ENCODE assay signal across 19 cellular contexts in genomic region chr11:124915541-124916369, GRCh38. TPM values are rescaled to one million over a fixed set of nuclear protein-coding genes. Genes with fewer than 3 reads are reported as not detected.
DNase-seq lines count a peak whose midpoint lies in the region; ATAC-seq and TF ChIP-seq lines count a peak whose summit lies in the region.
"Had no signal": no experiment of that assay in that cellular context is flagged by ENCODE, and none has a peak within 500 bp of the region (broad histone marks: within the 10 kb centered on the region; RNA-seq: fewer than 3 reads in every experiment).

No MANE protein-coding gene starts in this region.

- CTCF ChIA-PET in activated CD8-positive, alpha-beta T cell treated with anti-CD3 and anti-CD28 coated beads for 36 hours (lab: Charles Lee): interaction anchor here (0.8 to 1.6 kb wide), 4 partner anchors 11 to 208 kb away, joined by 3 to 4 read pairs (median 4); no protein-coding TSS in a partner anchor

- H3K4me1 Mint-ChIP-seq in HFFc6 (ENCODE audit: low read depth): peaks cover 29% of the 10 kb centered on the region
- H3K4me1 Mint-ChIP-seq in activated CD8-positive, alpha-beta T cell treated with anti-CD3 and anti-CD28 coated beads for 36 hours (ENCODE audit: low read depth): peaks cover 2% of the 10 kb centered on the region
- no peaks in the 10 kb centered on the region for H3K4me1 Mint-ChIP-seq in stimulated activated naive B cell treated with anti-CD40 and anti-IgM and Interleukin-4, amounts not matched to agents 10 μg/mL and 1 μg/mL and 100 μg/mL, for 72 hours

- peak overlapping the region; percentile 49 for H3K27ac Mint-ChIP-seq in HFFc6
- no peak overlapping the region for H3K27ac Mint-ChIP-seq in activated CD8-positive, alpha-beta T cell treated with anti-CD3 and anti-CD28 coated beads for 36 hours
- H3K27ac Mint-ChIP-seq in stimulated activated naive B cell treated with anti-CD40 and anti-IgM and Interleukin-4, amounts not matched to agents 10 μg/mL and 1 μg/mL and 100 μg/mL, for 72 hours: peak overlapping the region; percentile 33
- H3K27ac Mint-ChIP-seq: activated T-helper 1 cell treated with anti-CD3 and anti-CD28 coated beads, Interleukin-12 subunit alpha, Interleukin-12 subunit beta, Interleukin-2, Interleukin-4 antibody, amounts not matched to agents 30 ng/mL and 10 ng/mL and 1 ng/mL, durations not matched to agents 14 hours and 24 hours and 36 hours had no signal

- peaks cover 18% of the 10 kb centered on the region for H3K9me3 Mint-ChIP-seq in HFFc6
- H3K9me3 Mint-ChIP-seq in activated CD8-positive, alpha-beta T cell treated with anti-CD3 and anti-CD28 coated beads for 36 hours: peaks cover 12% of the 10 kb centered on the region
- peaks cover 12 to 17% of the 10 kb centered on the region in 2 donors for H3K9me3 Mint-ChIP-seq in stimulated activated naive B cell treated with anti-CD40 and anti-IgM and Interleukin-4, amounts not matched to agents 10 μg/mL and 1 μg/mL and 100 μg/mL, for 72 hours

- peaks cover 13% of the 10 kb centered on the region for H3K36me3 Mint-ChIP-seq in HFFc6 (ENCODE audit: low read depth)
- H3K36me3 Mint-ChIP-seq in activated CD8-positive, alpha-beta T cell treated with anti-CD3 and anti-CD28 coated beads for 36 hours (ENCODE audit: low read depth): peaks cover 3% of the 10 kb centered on the region
- peaks cover 6 to 8% of the 10 kb centered on the region in 2 donors for H3K36me3 Mint-ChIP-seq in stimulated activated naive B cell treated with anti-CD40 and anti-IgM and Interleukin-4, amounts not matched to agents 10 μg/mL and 1 μg/mL and 100 μg/mL, for 72 hours

- TF ChIP-seq CTCF in HFFc6 (IDR thresholded peaks at IDR 0.05): no peak
- no peak for TF ChIP-seq CTCF in activated CD8-positive, alpha-beta T cell treated with anti-CD3 and anti-CD28 coated beads for 36 hours (IDR thresholded peaks at IDR 0.05)
- TF ChIP-seq CTCF in fibroblast of mammary gland (conservative IDR thresholded peaks at IDR 0.05; ENCODE audit: control insufficient read depth, insufficient read depth, low read depth, low read length): no peak

- ATAC-seq in activated CD8-positive, alpha-beta T cell treated with anti-CD3 and anti-CD28 coated beads for 36 hours: peak; percentile 45
- ATAC-seq in stimulated activated naive B cell treated with anti-CD40 and anti-IgM and Interleukin-4, amounts not matched to agents 10 μg/mL and 1 μg/mL and 100 μg/mL, for 72 hours (replicated peaks): no peak

- intact Hi-C loops in activated CD8-positive, alpha-beta T cell treated with anti-CD3 and anti-CD28 coated beads for 36 hours (cut with micrococcal nuclease): no loop called here

- POLR2A ChIA-PET in activated CD8-positive, alpha-beta T cell treated with anti-CD3 and anti-CD28 coated beads for 36 hours (lab: Charles Lee): no interaction called here

- DNase-seq in HFFc6: peak; percentile 50
- DNase-seq in activated CD8-positive, alpha-beta T cell treated with anti-CD3 and anti-CD28 coated beads for 36 hours: peak; percentile 22
- peak; percentile 79 for DNase-seq in fibroblast of mammary gland (ENCODE audit: low read depth)
- DNase-seq in stimulated activated naive B cell treated with anti-CD40 and anti-IgM and Interleukin-4, amounts not matched to agents 10 μg/mL and 1 μg/mL and 100 μg/mL, for 72 hours: no peak
- DNase-seq in SIG-M5 treated with dmso at 0.1 percent for 504 hours (lab: John Stamatoyannopoulos, UW; ENCODE audit: unreplicated experiment): no peak
- DNase-seq in stimulated activated CD4-positive, alpha-beta T cell treated with anti-CD3 and anti-CD28 coated beads, Interleukin-12 subunit alpha, Interleukin-12 subunit beta, amount 100 ng/mL, for 4 hours: no peak
- no peak for DNase-seq in NCI-H1436 treated with DMSO at 0.1 percent for 48 hours (lab: John Stamatoyannopoulos, UW)
- DNase-seq: activated CD8-positive, alpha-beta memory T cell treated with anti-CD3 and anti-CD28 coated beads for 24 hours; cerebellar nuclear complex; glutamatergic neuron; NCI-H1417; NCI-H2171 treated with DMSO at 0.1 percent for 48 hours; NCI-H748 treated with DMSO at 0.1 percent for 48 hours; spleen; transverse colon had no signal

- no peak overlapping the region for H3K4me3 Mint-ChIP-seq in HFFc6
- no peak overlapping the region for H3K4me3 Mint-ChIP-seq in activated CD8-positive, alpha-beta T cell treated with anti-CD3 and anti-CD28 coated beads for 36 hours
- no peak overlapping the region for H3K4me3 Mint-ChIP-seq in stimulated activated naive B cell treated with anti-CD40 and anti-IgM and Interleukin-4, amounts not matched to agents 10 μg/mL and 1 μg/mL and 100 μg/mL, for 72 hours
- H3K4me3 Mint-ChIP-seq: activated T-helper 1 cell treated with anti-CD3 and anti-CD28 coated beads, Interleukin-12 subunit alpha, Interleukin-12 subunit beta, Interleukin-2, Interleukin-4 antibody, amounts not matched to agents 30 ng/mL and 10 ng/mL and 1 ng/mL, durations not matched to agents 14 hours and 24 hours and 36 hours; naive thymus-derived CD8-positive, alpha-beta T cell had no signal

- H3K27me3 Mint-ChIP-seq in HFFc6 (ENCODE audit: insufficient read depth): no peaks in the 10 kb centered on the region; the same call in 1 of the 2 replicates
- peaks cover 1% of the 10 kb centered on the region for H3K27me3 Mint-ChIP-seq in activated CD8-positive, alpha-beta T cell treated with anti-CD3 and anti-CD28 coated beads for 36 hours
- H3K27me3 Mint-ChIP-seq in stimulated activated naive B cell treated with anti-CD40 and anti-IgM and Interleukin-4, amounts not matched to agents 10 μg/mL and 1 μg/mL and 100 μg/mL, for 72 hours: peaks cover 42 to 75% of the 10 kb centered on the region in 2 donors

- no peak overlapping the region for H3K4me3 ChIP-seq in fibroblast of mammary gland (ENCODE audit: control insufficient read depth, low read depth, low read length)
- H3K4me3 ChIP-seq: prostate gland, spleen, transverse colon had no signal

RNA-seq across cellular contexts. Expression of gene HEPN1, which starts 3.3 kb away (rescaled TPM):
- total RNA-seq in HFFc6 (2021; fragmentation: NEBNext Ultra II Directional; extraction: Animal tissue kit (Norgen Biotek cat#: 25700)): not detected
- not detected for total RNA-seq in activated CD8-positive, alpha-beta T cell treated with anti-CD3 and anti-CD28 coated beads for 36 hours
- total RNA-seq: activated T-helper 1 cell treated with anti-CD3 and anti-CD28 coated beads, Interleukin-12 subunit alpha, Interleukin-12 subunit beta, Interleukin-2, Interleukin-4 antibody, amounts not matched to agents 30 ng/mL and 10 ng/mL and 1 ng/mL, durations not matched to agents 14 hours and 24 hours and 36 hours; naive thymus-derived CD8-positive, alpha-beta T cell; prostate gland; T-helper 1 cell treated with Interleukin-12 subunit alpha and Interleukin-12 subunit beta and Interleukin-4 antibody, amounts not matched to agents 30 ng/mL and 1 ng/mL, for 36 hours; transverse colon had no signal

RNA-seq across cellular contexts. Expression of gene ROBO4, which starts 18.1 kb away (rescaled TPM):
- total RNA-seq in HFFc6 (2021; fragmentation: NEBNext Ultra II Directional; extraction: Animal tissue kit (Norgen Biotek cat#: 25700)): under 1 TPM; 0.46 to 0.63 (median 0.56) TPM
- total RNA-seq in activated CD8-positive, alpha-beta T cell treated with anti-CD3 and anti-CD28 coated beads for 36 hours: not detected
- total RNA-seq: activated T-helper 1 cell treated with anti-CD3 and anti-CD28 coated beads, Interleukin-12 subunit alpha, Interleukin-12 subunit beta, Interleukin-2, Interleukin-4 antibody, amounts not matched to agents 30 ng/mL and 10 ng/mL and 1 ng/mL, durations not matched to agents 14 hours and 24 hours and 36 hours; naive thymus-derived CD8-positive, alpha-beta T cell; T-helper 1 cell treated with Interleukin-12 subunit alpha and Interleukin-12 subunit beta and Interleukin-4 antibody, amounts not matched to agents 30 ng/mL and 1 ng/mL, for 36 hours had no signal

RNA-seq across cellular contexts. Expression of gene HEPACAM, which starts 20.1 kb away (rescaled TPM):
- total RNA-seq in HFFc6 (2021; fragmentation: NEBNext Ultra II Directional; extraction: Animal tissue kit (Norgen Biotek cat#: 25700)): under 1 TPM in 1 of 6 experiments, not detected in 5; 0.31 TPM
- under 1 TPM in 1 of 2 experiments, not detected in 1; 0.11 TPM for total RNA-seq in activated CD8-positive, alpha-beta T cell treated with anti-CD3 and anti-CD28 coated beads for 36 hours
- total RNA-seq: activated T-helper 1 cell treated with anti-CD3 and anti-CD28 coated beads, Interleukin-12 subunit alpha, Interleukin-12 subunit beta, Interleukin-2, Interleukin-4 antibody, amounts not matched to agents 30 ng/mL and 10 ng/mL and 1 ng/mL, durations not matched to agents 14 hours and 24 hours and 36 hours; naive thymus-derived CD8-positive, alpha-beta T cell; T-helper 1 cell treated with Interleukin-12 subunit alpha and Interleukin-12 subunit beta and Interleukin-4 antibody, amounts not matched to agents 30 ng/mL and 1 ng/mL, for 36 hours had no signal

RNA-seq across cellular contexts. Expression of gene CCDC15, which starts 38.2 kb away (rescaled TPM):
- 1 to 10 TPM; 1.3 to 3.2 (median 2.5) TPM for total RNA-seq in HFFc6 (2021; fragmentation: NEBNext Ultra II Directional; extraction: Animal tissue kit (Norgen Biotek cat#: 25700))
- 1 to 10 TPM; 4.2 to 4.8 TPM for total RNA-seq in activated CD8-positive, alpha-beta T cell treated with anti-CD3 and anti-CD28 coated beads for 36 hours

RNA-seq across cellular contexts. Expression of gene ROBO3, which starts 50.5 kb away (rescaled TPM):
- 1 to 10 TPM; 1.9 to 3.3 (median 2.6) TPM for total RNA-seq in HFFc6 (2021; fragmentation: NEBNext Ultra II Directional; extraction: Animal tissue kit (Norgen Biotek cat#: 25700))
- 10 to 100 TPM; 17.6 to 18.4 TPM for total RNA-seq in activated CD8-positive, alpha-beta T cell treated with anti-CD3 and anti-CD28 coated beads for 36 hours

Comparison
In these comparisons a context has a peak if more than half of its experiments do, and no peak if none do; other contexts are left out.
1. DNase-seq: peak in HFFc6 (single experiment), activated CD8-positive, alpha-beta T cell treated with anti-CD3 and anti-CD28 coated beads for 36 hours (single experiment) and fibroblast of mammary gland (single experiment); none in stimulated activated naive B cell treated with anti-CD40 and anti-IgM and Interleukin-4, amounts not matched to agents 10 μg/mL and 1 μg/mL and 100 μg/mL, for 72 hours (single experiment), SIG-M5 treated with dmso at 0.1 percent for 504 hours (single experiment), stimulated activated CD4-positive, alpha-beta T cell treated with anti-CD3 and anti-CD28 coated beads, Interleukin-12 subunit alpha, Interleukin-12 subunit beta, amount 100 ng/mL, for 4 hours (single experiment) and NCI-H1436 treated with DMSO at 0.1 percent for 48 hours (single experiment).